Comparison of ENCODE assay signal across 18 cellular contexts in the genomic region with DNA sequence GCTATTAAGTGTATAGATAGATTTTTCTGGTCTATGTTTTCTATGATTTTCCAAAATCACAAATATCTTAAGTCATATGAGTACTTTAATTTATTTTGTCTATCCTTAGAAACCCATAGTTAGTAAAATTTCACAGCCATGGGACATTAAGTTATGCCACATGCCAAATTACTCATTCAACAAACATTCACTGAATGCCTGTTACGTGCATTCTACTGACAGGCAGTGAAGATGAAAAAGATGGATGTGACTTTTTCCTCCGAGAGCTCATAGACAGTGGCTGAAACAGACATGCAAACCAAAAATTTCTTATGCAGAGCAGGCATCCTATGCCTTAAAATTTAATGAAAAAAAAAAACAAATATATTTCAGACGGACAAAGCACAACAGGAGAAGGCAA.
A peak's percentile ranks its signal among the peaks of the same experiment; 100 is the strongest.
DNase-seq lines count a peak whose midpoint lies in the region; ATAC-seq and TF ChIP-seq lines count a peak whose summit lies in the region.
"Had no signal": no experiment of that assay in that cellular context is flagged by ENCODE, and none has a peak within 500 bp of the region (broad histone marks: within the 10 kb centered on the region; RNA-seq: fewer than 3 reads in every experiment).

No MANE protein-coding gene starts in this region.

- H3K27ac ChIP-seq in right cardiac atrium (ENCODE audit: low read length) (peak overlapping the region; percentile 12), caudate nucleus (ENCODE audit: low read depth, low read length) (no peak overlapping the region)
- H3K27ac ChIP-seq: upper lobe of right lung had no signal

- DNase-seq in right cardiac atrium = no peak
- DNase-seq in left cardiac atrium = no peak
- peak; percentile 75 for DNase-seq in amniotic epithelial cell (ENCODE audit: low read depth)
- DNase-seq in foreskin fibroblast = peak; percentile 58 to 64
- DNase-seq in hypothalamus (lab: John Stamatoyannopoulos, UW) = no peak
- no peak for DNase-seq in GM19240 (ENCODE audit: insufficient read length, low spot score)
- no peak for DNase-seq in caudate nucleus (lab: John Stamatoyannopoulos, UW)
- DNase-seq: activated CD4-positive, CD25-positive, alpha-beta regulatory T cell treated with anti-CD3 and anti-CD28 coated beads, Interleukin-2, amount 50 U/mL, for 72 hours; activated effector memory CD4-positive, alpha-beta T cell treated with anti-CD3 and anti-CD28 coated beads, Interleukin-2, amount 50 U/mL, for 16 hours; anterior cingulate cortex; left ventricle myocardium superior; naive B cell; NCI-H187; NCI-H510A treated with DMSO at 0.1 percent for 48 hours; SIG-M5; stimulated activated CD4-positive, alpha-beta T cell treated with anti-CD3 and anti-CD28 coated beads, Interleukin-15, amount 100 ng/mL, for 24 hours; upper lobe of right lung had no signal

- no peak for TF ChIP-seq CTCF in foreskin fibroblast (IDR thresholded peaks at IDR 0.05; ENCODE audit: low read depth, low read length)

- 72% methylated on average over 3 of the region's 3 CpGs for WGBS in right cardiac atrium

- H3K4me3 ChIP-seq in right cardiac atrium (ENCODE audit: low read length) = no peak overlapping the region
- no peak overlapping the region for H3K4me3 ChIP-seq in foreskin fibroblast (ENCODE audit: low read depth in 1 of 2, low read length in 2 of 2)
- H3K4me3 ChIP-seq: upper lobe of right lung had no signal

- H3K4me1 ChIP-seq in right cardiac atrium (ENCODE audit: control insufficient read depth, insufficient read depth, low read length) = peaks cover 6% of the 10 kb centered on the region
- H3K4me1 ChIP-seq: upper lobe of right lung had no signal

- no peaks in the 10 kb centered on the region for H3K9me3 ChIP-seq in right cardiac atrium (ENCODE audit: control insufficient read depth, low read length)
- H3K9me3 ChIP-seq: upper lobe of right lung had no signal

- intact Hi-C loops in right cardiac atrium (cut with DNase I) = no loop called here
- intact Hi-C loops in left cardiac atrium (cut with DNase I) = no loop called here

- no peaks in the 10 kb centered on the region for H3K27me3 ChIP-seq in right cardiac atrium (ENCODE audit: control insufficient read depth, insufficient read depth)
- H3K27me3 ChIP-seq: upper lobe of right lung had no signal

- ATAC-seq in right cardiac atrium = no peak
- no peak for ATAC-seq in left cardiac atrium
- ATAC-seq in GM21528 (IDR thresholded peaks at IDR 0.05; ENCODE audit: low FRiP score, unreplicated experiment) = no peak
- ATAC-seq: left ventricle myocardium superior, upper lobe of right lung had no signal

Comparison
In these comparisons a context has a peak if more than half of its experiments do, and no peak if none do; other contexts are left out.
1. DNase-seq: peak in amniotic epithelial cell (single experiment) and foreskin fibroblast (2 of 2); none in right cardiac atrium (0 of 3), left cardiac atrium (single experiment), hypothalamus (0 of 51), GM19240 (single experiment) and caudate nucleus (0 of 61).